In the genomic region with DNA sequence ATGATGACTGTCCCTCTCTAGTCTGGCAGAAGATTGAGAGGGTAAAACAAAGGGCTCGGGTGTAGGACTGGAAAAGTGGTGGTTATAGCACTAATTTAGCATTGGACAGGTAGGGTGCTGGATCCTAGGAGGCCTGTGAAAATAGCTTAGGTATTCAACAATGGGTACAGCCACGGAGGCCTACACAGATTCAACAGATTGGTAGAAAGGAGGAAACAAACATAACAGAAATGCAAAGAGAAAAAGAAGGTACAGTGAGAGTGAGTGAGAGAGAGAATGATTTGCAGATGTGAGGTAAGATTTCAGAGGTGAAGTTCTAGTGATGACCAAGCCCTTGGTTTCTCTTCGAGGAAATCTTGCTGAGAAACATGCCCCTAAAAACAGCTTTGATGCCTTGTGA, we compare ENCODE assay signal across 25 cellular contexts. TPM values are rescaled to one million over a fixed set of nuclear protein-coding genes. Genes with fewer than 3 reads are reported as not detected.
DNase-seq lines count a peak whose midpoint lies in the region; ATAC-seq, FAIRE-seq and TF ChIP-seq lines count a peak whose summit lies in the region.
"Had no signal": no experiment of that assay in that cellular context is flagged by ENCODE, and none has a peak within 500 bp of the region (broad histone marks: within the 10 kb centered on the region; RNA-seq: fewer than 3 reads in every experiment).

No MANE protein-coding gene starts in this region.

- H3K4ac ChIP-seq in H1 (replicated peaks; ENCODE audit: insufficient read length, low read depth, low read length), result no peak overlapping the region

- H3K4me1 ChIP-seq in CD8-positive, alpha-beta memory T cell (ENCODE audit: insufficient read depth, low read length), result peaks cover 32% of the 10 kb centered on the region
- H3K4me1 ChIP-seq in H1 (replicated peaks in 1 of 4; ENCODE audit: control insufficient read depth in 3 of 4, insufficient read depth in 4 of 4, low read length in 3 of 4), result no peaks in the 10 kb centered on the region
- H3K4me1 ChIP-seq: suprapubic skin had no signal

- H3K27me3 ChIP-seq in CD8-positive, alpha-beta memory T cell (ENCODE audit: insufficient read depth, low read length, poor library complexity, severe bottlenecking), result no peaks in the 10 kb centered on the region
- H3K27me3 ChIP-seq in H1 (replicated peaks in 1 of 4; ENCODE audit: control insufficient read depth in 3 of 4, extremely low read depth in 1 of 4, insufficient read depth in 3 of 4, low read length in 3 of 4), result no peaks in the 10 kb centered on the region
- H3K27me3 ChIP-seq: BLaER1 treated with 17β-estradiol and CSF1 and Interleukin-3, amounts not matched to agents 10 nM and 100 nM; suprapubic skin had no signal

- no peak for TF ChIP-seq CTCF in H1 (IDR thresholded peaks at IDR 0.05; ENCODE audit: control extremely low read depth in 1 of 3, insufficient read depth in 1 of 3, low read depth in 1 of 3, low read length in 3 of 3)

- peaks cover 56% of the 10 kb centered on the region for H3K4me1 Mint-ChIP-seq in activated T-cell treated with anti-CD3 and anti-CD28 coated beads, Interleukin-2, amount 50 U/mL, for 24 hours (ENCODE audit: low read depth)
- peaks cover 34 to 45% (median 42%) of the 10 kb centered on the region in 3 donors for H3K4me1 Mint-ChIP-seq in CD8-positive, alpha-beta memory T cell
- H3K4me1 Mint-ChIP-seq in activated CD8-positive, alpha-beta T cell treated with anti-CD3 and anti-CD28 coated beads, Interleukin-2, amount 10 ng/mL, durations not matched to agents 7 days and 5 days (ENCODE audit: low read depth), result peaks cover 43% of the 10 kb centered on the region

- no peak overlapping the region for H3K23ac ChIP-seq in H1 (ENCODE audit: insufficient read length)

- no peak overlapping the region for H3K18ac ChIP-seq in H1 (ENCODE audit: extremely low read depth, low read length)

- H3K14ac ChIP-seq in H1 (ENCODE audit: insufficient read length), result no peak overlapping the region

- 81% methylated on average over 3 of the region's 3 CpGs; no CpG with 5 or more reads in 1 of the 2 experiments for WGBS in H1 (ENCODE audit: extremely low coverage in 1 of 2, insufficient coverage in 1 of 2, insufficient read length in 1 of 2, insufficient replicate concordance in 2 of 2, low coverage in 1 of 2, low lambda C conversion rate in 2 of 2, missing lambda C conversion rate in 1 of 2), 2 experiments

- H3K4me3 Mint-ChIP-seq in activated T-cell treated with anti-CD3 and anti-CD28 coated beads, Interleukin-2, amount 50 U/mL, for 24 hours, result peak overlapping the region; percentile 46
- H3K4me3 Mint-ChIP-seq in CD8-positive, alpha-beta memory T cell, result peak overlapping the region in 6 of 7 donors; percentile 22 to 53 (median 42)
- H3K4me3 Mint-ChIP-seq in activated CD8-positive, alpha-beta T cell treated with anti-CD3 and anti-CD28 coated beads, Interleukin-2, amount 10 ng/mL, durations not matched to agents 7 days and 5 days, result no peak overlapping the region

- no peaks in the 10 kb centered on the region for H3K79me2 ChIP-seq in H1 (ENCODE audit: control insufficient read depth in 1 of 2, insufficient read depth in 2 of 2, low read length in 2 of 2)

- no peak overlapping the region for H2BK12ac ChIP-seq in H1 (ENCODE audit: low read depth, low read length)

- peak overlapping the region; percentile 57; the same call in 1 of the 2 replicates for H2AFZ ChIP-seq in H1 (ENCODE audit: low read length)

- H3K27ac Mint-ChIP-seq in activated T-cell treated with anti-CD3 and anti-CD28 coated beads, Interleukin-2, amount 50 U/mL, for 24 hours, result peak overlapping the region; percentile 98
- peak overlapping the region in 4 of 8 donors; percentile 12 to 76 (median 48) for H3K27ac Mint-ChIP-seq in CD8-positive, alpha-beta memory T cell
- peak overlapping the region; percentile 75 for H3K27ac Mint-ChIP-seq in activated CD8-positive, alpha-beta T cell treated with anti-CD3 and anti-CD28 coated beads, Interleukin-2, amount 10 ng/mL, durations not matched to agents 7 days and 5 days

- no peaks in the 10 kb centered on the region for H3K9me3 ChIP-seq in CD8-positive, alpha-beta memory T cell (ENCODE audit: low read length)
- H3K9me3 ChIP-seq in H1 (ENCODE audit: insufficient read depth in 2 of 2, low read depth in 1 of 2, low read length in 1 of 2), result peaks cover 0 to 3% of the 10 kb centered on the region in 2 experiments; a peak in 1 of 4 replicates
- H3K9me3 ChIP-seq: suprapubic skin had no signal

- H4K91ac ChIP-seq in H1 (replicated peaks; ENCODE audit: insufficient read length, low read length), result no peak overlapping the region

- DNase-seq in activated T-cell treated with anti-CD3 and anti-CD28 coated beads, Interleukin-2, amount 50 U/mL, for 24 hours, result no peak
- no peak for DNase-seq in activated T-cell treated with anti-CD3 and anti-CD28 coated beads for 4 hours
- no peak for DNase-seq in CD8-positive, alpha-beta memory T cell
- no peak for DNase-seq in activated CD8-positive, alpha-beta T cell treated with anti-CD3 and anti-CD28 coated beads, Interleukin-2, amount 10 ng/mL, durations not matched to agents 7 days and 5 days
- DNase-seq in H1 (ENCODE audit: low read depth in 1 of 2, low spot score in 2 of 2), result no peak
- DNase-seq in GDM1 (lab: John Stamatoyannopoulos, UW), result no peak
- no peak for DNase-seq in DMS153 (lab: John Stamatoyannopoulos, UW)
- DNase-seq: ACHN, activated gamma-delta T cell treated with Interleukin-2 at 50 U/mL for 16 hours, GF-D8, KBM-7, MV-4-11, NCI-H1694, NCI-H748 treated with DMSO at 0.1 percent for 48 hours, right cardiac atrium, SHP77 had no signal

- TF ChIP-seq EP300 in H1 (IDR thresholded peaks at IDR 0.05; ENCODE audit: borderline replicate concordance in 1 of 2, low read depth in 2 of 2, low read length in 2 of 2), result no peak

- no peak overlapping the region for H2BK15ac ChIP-seq in H1 (ENCODE audit: low read length)

- H2BK20ac ChIP-seq in H1 (ENCODE audit: low read length), result no peak overlapping the region

- no peak overlapping the region for H3K9ac ChIP-seq in H1 (replicated peaks in 1 of 4; ENCODE audit: extremely low read depth in 1 of 4, low read depth in 3 of 4, low read length in 3 of 4)
- H3K9ac ChIP-seq: BLaER1 treated with 17β-estradiol and CSF1 and Interleukin-3, amounts not matched to agents 10 nM and 100 nM had no signal

- ATAC-seq in activated CD8-positive, alpha-beta T cell treated with anti-CD3 and anti-CD28 coated beads, Interleukin-2, amount 10 ng/mL, durations not matched to agents 7 days and 5 days, result no peak
- ATAC-seq in HG03439 (IDR thresholded peaks at IDR 0.05; ENCODE audit: unreplicated experiment), result no peak
- ATAC-seq: right cardiac atrium had no signal

- no peak for FAIRE-seq in H1 (lab: Jason Lieb, UNC)
- FAIRE-seq: colon had no signal

- CTCF ChIA-PET in CD8-positive, alpha-beta memory T cell (lab: Charles Lee), result interaction anchor here (1.0 to 2.2 kb wide), 3 partner anchors 20 to 268 kb away, joined by 3 to 8 read pairs (median 5); no protein-coding TSS in a partner anchor
- CTCF ChIA-PET in activated CD8-positive, alpha-beta T cell treated with anti-CD3 and anti-CD28 coated beads, Interleukin-2, amount 10 ng/mL, durations not matched to agents 7 days and 5 days (lab: Charles Lee), result interaction anchor here (1.0 to 4.8 kb wide), 9 partner anchors 9 to 233 kb away, joined by 3 to 20 read pairs (median 4); no protein-coding TSS in a partner anchor
- CTCF ChIA-PET in H1 (lab: Charles Lee; ENCODE audit: partially characterized antibody), result interaction anchor here (1.0 kb wide), 1 partner anchor 12 kb away, joined by 5 read pairs; no protein-coding TSS in a partner anchor

- no peak overlapping the region for H2BK5ac ChIP-seq in H1 (ENCODE audit: low read depth, low read length)

- TF ChIP-seq POLR2A in H1 (IDR thresholded peaks at IDR 0.05; ENCODE audit: control extremely low read depth in 1 of 2, low read depth in 2 of 2, low read length in 2 of 2), result no peak

- no peak overlapping the region for H2AK5ac ChIP-seq in H1 (ENCODE audit: low read depth, low read length)

- H3K23me2 ChIP-seq in H1 (ENCODE audit: low read depth, low read length), result no peaks in the 10 kb centered on the region; the same call in 1 of the 2 replicates

- POLR2A ChIA-PET in CD8-positive, alpha-beta memory T cell (lab: Charles Lee), result no interaction called here
- POLR2A ChIA-PET in activated CD8-positive, alpha-beta T cell treated with anti-CD3 and anti-CD28 coated beads, Interleukin-2, amount 10 ng/mL, durations not matched to agents 7 days and 5 days (lab: Charles Lee), result interaction anchor here (0.8 to 1.4 kb wide), 3 partner anchors 30 to 161 kb away, joined by 3 to 9 read pairs (median 4); no protein-coding TSS in a partner anchor
- POLR2A ChIA-PET in H1 (lab: Charles Lee; ENCODE audit: partially characterized antibody), result no interaction called here

- no peak overlapping the region for H3K4me3 ChIP-seq in CD8-positive, alpha-beta memory T cell (ENCODE audit: low read length)
- H3K4me3 ChIP-seq in H1 (ENCODE audit: extremely low read depth in 1 of 4, insufficient read depth in 2 of 4, low read depth in 3 of 4, low read length in 4 of 4), result no peak overlapping the region
- H3K4me3 ChIP-seq: BLaER1 treated with 17β-estradiol and CSF1 and Interleukin-3, amounts not matched to agents 10 nM and 100 nM; suprapubic skin had no signal

- no peak overlapping the region for H2BK120ac ChIP-seq in H1 (replicated peaks; ENCODE audit: low read depth, low read length)

- H3K36me3 Mint-ChIP-seq in activated T-cell treated with anti-CD3 and anti-CD28 coated beads, Interleukin-2, amount 50 U/mL, for 24 hours (ENCODE audit: low read depth), result peaks cover 7% of the 10 kb centered on the region
- peaks cover 0 to 9% (median 0%) of the 10 kb centered on the region in 3 donors for H3K36me3 Mint-ChIP-seq in CD8-positive, alpha-beta memory T cell
- peaks cover 2% of the 10 kb centered on the region for H3K36me3 Mint-ChIP-seq in activated CD8-positive, alpha-beta T cell treated with anti-CD3 and anti-CD28 coated beads, Interleukin-2, amount 10 ng/mL, durations not matched to agents 7 days and 5 days (ENCODE audit: low read depth)

- H4K20me1 ChIP-seq in H1 (replicated peaks in 1 of 2; ENCODE audit: control insufficient read depth in 1 of 2, insufficient read depth in 2 of 2, low read length in 2 of 2), result no peaks in the 10 kb centered on the region
- H4K20me1 ChIP-seq: BLaER1 treated with 17β-estradiol and CSF1 and Interleukin-3, amounts not matched to agents 10 nM and 100 nM had no signal

- no peak overlapping the region for H3K56ac ChIP-seq in H1 (replicated peaks; ENCODE audit: insufficient read length, low read depth, low read length)

- no peak overlapping the region for H4K8ac ChIP-seq in H1 (ENCODE audit: extremely low read depth, insufficient read depth, low read length)

- H3K9me3 Mint-ChIP-seq in activated T-cell treated with anti-CD3 and anti-CD28 coated beads, Interleukin-2, amount 50 U/mL, for 24 hours, result peaks cover 7% of the 10 kb centered on the region
- peaks cover 0 to 11% (median 6%) of the 10 kb centered on the region in 5 donors for H3K9me3 Mint-ChIP-seq in CD8-positive, alpha-beta memory T cell
- H3K9me3 Mint-ChIP-seq in activated CD8-positive, alpha-beta T cell treated with anti-CD3 and anti-CD28 coated beads, Interleukin-2, amount 10 ng/mL, durations not matched to agents 7 days and 5 days (ENCODE audit: insufficient read depth), result peaks cover 5% of the 10 kb centered on the region

- no peaks in the 10 kb centered on the region for H3K36me3 ChIP-seq in CD8-positive, alpha-beta memory T cell (ENCODE audit: insufficient read depth, low read length)
- H3K36me3 ChIP-seq in H1 (ENCODE audit: control insufficient read depth in 2 of 4, insufficient read depth in 4 of 4, low read length in 3 of 4), result no peaks in the 10 kb centered on the region; a peak in 1 of 8 replicates
- H3K36me3 ChIP-seq: BLaER1 treated with 17β-estradiol and CSF1 and Interleukin-3, amounts not matched to agents 10 nM and 100 nM; suprapubic skin had no signal

- H3K27me3 Mint-ChIP-seq in activated T-cell treated with anti-CD3 and anti-CD28 coated beads, Interleukin-2, amount 50 U/mL, for 24 hours, result no peaks in the 10 kb centered on the region
- no peaks in the 10 kb centered on the region for H3K27me3 Mint-ChIP-seq in CD8-positive, alpha-beta memory T cell
- H3K27me3 Mint-ChIP-seq in activated CD8-positive, alpha-beta T cell treated with anti-CD3 and anti-CD28 coated beads, Interleukin-2, amount 10 ng/mL, durations not matched to agents 7 days and 5 days (ENCODE audit: low read depth), result no peaks in the 10 kb centered on the region

- no peak for TF ChIP-seq RAD21 in H1 (IDR thresholded peaks at IDR 0.05 in 1 of 2, conservative IDR thresholded peaks at IDR 0.05 in 1 of 2; ENCODE audit: low read depth in 2 of 2, low read length in 2 of 2)

- no peaks in the 10 kb centered on the region for H3K79me1 ChIP-seq in H1 (ENCODE audit: low read depth, low read length)

- H3K27ac ChIP-seq in CD8-positive, alpha-beta memory T cell (ENCODE audit: low read depth, low read length), result no peak overlapping the region
- no peak overlapping the region for H3K27ac ChIP-seq in H1 (ENCODE audit: low read depth, low read length)
- H3K27ac ChIP-seq: BLaER1 treated with 17β-estradiol and CSF1 and Interleukin-3, amounts not matched to agents 10 nM and 100 nM; suprapubic skin had no signal

- no peak overlapping the region for H4K5ac ChIP-seq in H1 (ENCODE audit: insufficient read length, low read depth, low read length)

- no peak overlapping the region for H3K4me2 ChIP-seq in H1 (ENCODE audit: insufficient read depth in 1 of 2, low read depth in 2 of 2, low read length in 2 of 2)

RNA-seq across cellular contexts. Expression of a gene that starts 37.9 kb away (rescaled TPM):
- not detected for total RNA-seq in CD8-positive, alpha-beta memory T cell
- not detected for polyA plus RNA-seq in CD8-positive, alpha-beta memory T cell
- total RNA-seq in activated CD8-positive, alpha-beta T cell treated with anti-CD3 and anti-CD28 coated beads, Interleukin-2, amount 10 ng/mL, durations not matched to agents 7 days and 5 days, result not detected
- total RNA-seq in H1 (2021; fragmentation: NEBNext Ultra II Directional; extraction: Animal tissue kit (Norgen Biotek cat#: 25700)), result not detected in 2 replicates
- polyA plus RNA-seq in H1 (2011; rRNA removed), result not detected in 2 replicates
- polyA plus RNA-seq in H1 (2011; cell fraction: cytosol; rRNA removed), result not detected
- polyA plus RNA-seq in H1 (2011; cell fraction: nucleus; rRNA removed), result not detected
- polyA plus RNA-seq in H1 (2012, experiment 1 of 2), result not detected in 4 replicates
- polyA plus RNA-seq in H1 (2012, experiment 2 of 2), result not detected
- polyA plus RNA-seq in H1 (2013, experiment 1 of 2), result not detected
- not detected for polyA plus RNA-seq in H1 (2013, experiment 2 of 2)
- polyA minus RNA-seq in H1 (2011; rRNA and poly(A)+ RNA removed), result 0.05 TPM in 1 of 2 replicates, not detected in the other
- polyA minus RNA-seq in H1 (2011; cell fraction: cytosol; rRNA and poly(A)+ RNA removed), result not detected
- polyA minus RNA-seq in H1 (2011; cell fraction: nucleus; rRNA and poly(A)+ RNA removed), result not detected
- total RNA-seq: fibroblast of lung, glomerular endothelial cell, myocyte, OCI-LY7, osteocyte had no signal
- polyA plus RNA-seq: fibroblast of lung had no signal

RNA-seq across cellular contexts. Expression of a gene that starts 49.9 kb away (rescaled TPM):
- 100 to 1,000 TPM in 1 of 2 experiments, 10 to 100 TPM in 1; 96.8 to 108 TPM for total RNA-seq in CD8-positive, alpha-beta memory T cell
- polyA plus RNA-seq in CD8-positive, alpha-beta memory T cell, result 139 TPM
- total RNA-seq in activated CD8-positive, alpha-beta T cell treated with anti-CD3 and anti-CD28 coated beads, Interleukin-2, amount 10 ng/mL, durations not matched to agents 7 days and 5 days, result 100 to 1,000 TPM in 1 of 2 experiments, 10 to 100 TPM in 1; 99.1 to 109 TPM
- total RNA-seq in H1 (2021; fragmentation: NEBNext Ultra II Directional; extraction: Animal tissue kit (Norgen Biotek cat#: 25700)), result 75.9 and 80.9 TPM in 2 replicates
- polyA plus RNA-seq in H1 (2011; rRNA removed), result 41.8 and 62.8 TPM in 2 replicates
- 46.7 TPM for polyA plus RNA-seq in H1 (2011; cell fraction: cytosol; rRNA removed)
- 45.9 TPM for polyA plus RNA-seq in H1 (2011; cell fraction: nucleus; rRNA removed)
- 52.3 to 63.2 TPM (median 56.4 TPM) in 4 replicates for polyA plus RNA-seq in H1 (2012, experiment 1 of 2)
- 24.9 TPM for polyA plus RNA-seq in H1 (2012, experiment 2 of 2)
- 76.2 TPM for polyA plus RNA-seq in H1 (2013, experiment 1 of 2)
- 85.7 TPM for polyA plus RNA-seq in H1 (2013, experiment 2 of 2)
- 159 and 242 TPM in 2 replicates for polyA minus RNA-seq in H1 (2011; rRNA and poly(A)+ RNA removed)
- 60.2 TPM for polyA minus RNA-seq in H1 (2011; cell fraction: cytosol; rRNA and poly(A)+ RNA removed)
- 99.7 TPM for polyA minus RNA-seq in H1 (2011; cell fraction: nucleus; rRNA and poly(A)+ RNA removed)
